In the genomic region with DNA sequence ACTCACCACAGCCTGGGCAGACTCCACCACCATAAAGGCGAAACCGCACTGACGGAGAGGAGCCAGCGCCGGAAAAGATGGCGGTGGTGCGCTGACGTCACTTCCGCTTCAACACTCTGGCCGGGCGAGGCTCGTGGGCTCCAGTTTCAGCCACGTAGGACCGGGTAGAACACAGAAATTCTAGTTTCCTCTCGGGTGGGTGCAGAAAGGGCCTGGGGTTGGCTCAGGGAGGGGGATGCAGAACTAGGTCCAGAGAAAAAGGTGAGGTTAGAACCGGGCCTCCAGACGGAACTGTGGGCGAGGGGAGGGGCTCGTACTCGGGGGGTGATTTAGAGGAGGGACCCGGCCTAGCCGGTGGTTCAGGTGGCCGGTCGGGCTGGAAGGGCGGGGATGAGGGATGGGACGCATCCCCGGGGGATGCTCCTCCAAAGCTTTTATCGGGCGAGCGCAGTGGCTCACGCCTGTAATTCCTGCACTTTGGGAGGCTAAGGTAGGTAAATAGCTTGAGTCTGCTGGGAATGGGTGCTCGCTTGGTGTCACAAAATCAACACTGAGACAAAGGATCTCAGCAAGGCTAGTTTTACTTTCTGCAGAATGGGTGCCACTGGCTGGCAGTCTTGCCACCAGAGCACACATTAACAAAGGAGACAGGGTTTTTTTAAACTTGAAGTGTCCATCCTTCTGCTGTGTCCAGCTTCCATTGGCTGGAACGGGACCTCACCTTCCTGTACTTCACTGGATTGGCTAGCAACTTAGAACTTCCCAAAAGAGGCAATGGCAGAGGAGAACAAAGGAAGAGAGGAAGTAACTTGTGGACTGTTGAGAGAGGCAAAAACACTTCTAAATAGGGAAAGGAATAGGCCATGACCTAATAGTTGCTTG, we compare ENCODE assay signal across 7 cellular contexts. TPM values are rescaled to one million over a fixed set of nuclear protein-coding genes. Genes with fewer than 3 reads are reported as not detected.
DNase-seq lines count a peak whose midpoint lies in the region; ATAC-seq, FAIRE-seq and TF ChIP-seq lines count a peak whose summit lies in the region.

Gene ZNF561 (minus strand): TSS at position 77 of the 882 bp plus-strand sequence. CDS start 1,776 bp downstream, outside the sequence.

- H3K4me3 ChIP-seq in WERI-Rb-1 (ENCODE audit: low read depth, low read length) (peak within 1 kb of the TSS; percentile 66), breast epithelium (peak within 1 kb of the TSS; percentile 70 to 96 (median 72)), small intestine (ENCODE audit: low read depth in 1 of 2, low read length in 2 of 2) (peak within 1 kb of the TSS; percentile 72 to 78)

- no peak for FAIRE-seq in small intestine (lab: Jason Lieb, UNC)

- DNase-seq in NCI-H2196 (lab: John Stamatoyannopoulos, UW; ENCODE audit: unreplicated experiment) (peak; percentile 78), WERI-Rb-1 (peak; percentile 84), breast epithelium (ENCODE audit: low spot score in 2 of 2) (peak; percentile 81 to 85), iPS-NIHi11 (ENCODE audit: low spot score) (peak; percentile 86), small intestine (peak; percentile 84)

- TF ChIP-seq POLR2A in breast epithelium (IDR thresholded peaks at IDR 0.05): no peak

- 1% methylated on average over 33 of the region's 33 CpGs for WGBS in small intestine, 3 donors

- no peaks in the 10 kb centered on the region for H3K9me3 ChIP-seq in WERI-Rb-1 (ENCODE audit: severe bottlenecking)
- no peaks in the 10 kb centered on the region for H3K9me3 ChIP-seq in breast epithelium
- no peaks in the 10 kb centered on the region for H3K9me3 ChIP-seq in small intestine (ENCODE audit: control insufficient read depth, low read depth)

- no peaks in the 10 kb centered on the region for H3K27me3 ChIP-seq in WERI-Rb-1 (ENCODE audit: insufficient read depth, low read depth, severe bottlenecking)
- no peaks in the 10 kb centered on the region for H3K27me3 ChIP-seq in breast epithelium
- H3K27me3 ChIP-seq in small intestine (ENCODE audit: control insufficient read depth in 2 of 2, insufficient read depth in 2 of 2, low read length in 2 of 2): no peaks in the 10 kb centered on the region

- H3K36me3 ChIP-seq in WERI-Rb-1 (peaks cover 31% of the 10 kb centered on the region), breast epithelium (peaks cover 1% of the 10 kb centered on the region), small intestine (ENCODE audit: control insufficient read depth in 2 of 2, insufficient read depth in 2 of 2, low read length in 2 of 2) (peaks cover 6 to 13% of the 10 kb centered on the region in 2 donors)

- TF ChIP-seq CTCF in WERI-Rb-1 (IDR thresholded peaks at IDR 0.05; ENCODE audit: low read depth, low read length): no peak
- no peak for TF ChIP-seq CTCF in breast epithelium (IDR thresholded peaks at IDR 0.05)

- ATAC-seq in GM18517 (IDR thresholded peaks at IDR 0.05; ENCODE audit: unreplicated experiment) (peak; percentile 55), HG03097 (IDR thresholded peaks at IDR 0.05; ENCODE audit: low FRiP score, unreplicated experiment) (peak; percentile 53)

- peak within 1 kb of the TSS; percentile 98 for H3K27ac ChIP-seq in WERI-Rb-1
- peak within 1 kb of the TSS; percentile 93 to 94 for H3K27ac ChIP-seq in breast epithelium
- H3K27ac ChIP-seq in small intestine (ENCODE audit: low read depth in 1 of 2, low read length in 1 of 2): peak within 1 kb of the TSS; percentile 71 to 94

- intact Hi-C loops in breast epithelium (cut with DNase I; ENCODE audit: low total_unique reads): loop anchor here (10.0 kb wide), 1 partner anchor 173 kb away; no protein-coding TSS in a partner anchor

- H3K4me1 ChIP-seq in breast epithelium: no peaks in the 10 kb centered on the region
- H3K4me1 ChIP-seq in small intestine (ENCODE audit: control insufficient read depth in 2 of 2, insufficient read depth in 1 of 2, low read depth in 1 of 2, low read length in 1 of 2): no peaks in the 10 kb centered on the region

RNA-seq across cellular contexts. Expression of gene ZNF561, which starts in this region (rescaled TPM):
- total RNA-seq in breast epithelium: 10 to 100 TPM; 19.5 to 63.1 (median 29.5) TPM
- polyA plus RNA-seq in small intestine: 10 to 100 TPM; 18.6 to 24.6 (median 19.9) TPM

Comparison
In these comparisons a context has a peak if more than half of its experiments do, and no peak if none do; other contexts are left out.
1. Peak in every context shown above with its lines: DNase-seq, ATAC-seq, H3K4me3 ChIP-seq and H3K27ac ChIP-seq.